10 cellular contexts compared by ENCODE assay signal in the genomic region with DNA sequence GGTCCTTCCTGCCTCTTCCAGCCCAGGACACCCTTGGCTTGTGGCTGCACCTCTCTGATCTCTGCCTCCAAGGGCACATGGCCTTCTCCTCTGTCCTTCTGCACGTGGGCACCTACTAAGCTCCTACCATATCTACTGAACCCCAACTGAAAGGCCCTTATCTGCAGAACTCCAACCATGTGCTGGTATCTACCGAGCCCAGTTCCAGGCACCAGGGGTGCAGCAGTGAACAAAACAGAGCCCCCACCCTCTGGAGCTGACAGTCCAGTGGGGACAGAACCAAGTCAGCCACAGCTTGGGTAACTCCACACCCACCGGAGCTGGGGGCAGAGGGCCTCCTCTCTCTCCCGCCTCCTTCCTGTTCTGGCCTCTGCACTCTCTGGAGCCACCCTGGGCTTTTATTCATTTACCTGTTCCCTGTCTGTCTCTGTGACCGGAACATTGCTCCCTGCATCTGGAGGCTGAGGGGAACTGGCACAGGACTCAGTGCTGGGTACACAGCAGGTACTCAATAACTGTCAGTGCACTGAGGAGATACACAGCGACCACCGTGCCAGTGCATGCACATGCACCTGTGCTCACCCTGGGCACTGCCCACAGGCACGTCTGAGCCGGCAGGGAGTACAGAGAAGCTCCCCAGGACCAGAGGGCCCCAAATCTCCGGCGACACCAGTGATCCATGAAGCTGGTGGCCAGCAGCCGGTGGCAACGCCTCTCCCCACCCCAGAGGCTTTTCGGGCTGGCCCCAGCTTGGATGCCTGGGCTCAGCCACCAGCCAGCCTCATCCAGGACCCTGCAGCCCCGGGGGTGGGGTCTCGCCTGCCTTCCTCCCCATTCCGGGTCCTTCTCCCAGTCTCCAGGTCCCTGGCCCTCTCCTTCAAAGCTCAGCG. TPM values are rescaled to one million over a fixed set of nuclear protein-coding genes. Genes with fewer than 3 reads are reported as not detected.
DNase-seq lines count a peak whose midpoint lies in the region; ATAC-seq and TF ChIP-seq lines count a peak whose summit lies in the region.
"Had no signal": no experiment of that assay in that cellular context is flagged by ENCODE, and none has a peak within 500 bp of the region (broad histone marks: within the 10 kb centered on the region; RNA-seq: fewer than 3 reads in every experiment).

No MANE protein-coding gene starts in this region.

- DNase-seq in CD1c-positive myeloid dendritic cell (ENCODE audit: extremely low spot score) (peak; percentile 12), PC-9 (no peak), endothelial cell (ENCODE audit: low spot score) (no peak), NCI-H1436 (lab: John Stamatoyannopoulos, UW) (no peak), NCI-H510A (lab: John Stamatoyannopoulos, UW) (no peak)
- no peak for DNase-seq in activated T-cell treated with anti-CD3 and anti-CD28 coated beads, Interleukin-2, amount 50 U/mL, for 72 hours
- DNase-seq: kidney glomerular epithelial cell, NCI-H1105 had no signal

- H3K4me2 ChIP-seq in PC-9: peak overlapping the region; percentile 98
- H3K4me2 ChIP-seq in parathyroid adenoma (ENCODE audit: low read length): peak overlapping the region; percentile 96

- peaks cover 37% of the 10 kb centered on the region for H3K4me1 Mint-ChIP-seq in endothelial cell (ENCODE audit: unreplicated experiment)
- peaks cover 15% of the 10 kb centered on the region for H3K4me1 Mint-ChIP-seq in activated T-cell treated with anti-CD3 and anti-CD28 coated beads, Interleukin-2, amount 50 U/mL, for 72 hours (ENCODE audit: low read depth)

- H3F3A ChIP-seq in PC-9 (ENCODE audit: insufficient read depth, low read depth): peaks cover 34% of the 10 kb centered on the region

- H3K9me3 ChIP-seq in PC-9 (ENCODE audit: insufficient read depth, low read depth) (no peaks in the 10 kb centered on the region), parathyroid adenoma (ENCODE audit: control insufficient read depth, low read length) (no peaks in the 10 kb centered on the region)

- no TSS peak for BruUV-seq in PC-9 (replicated peaks; lab: Mats Ljungman, UMichigan)

- no peaks in the 10 kb centered on the region for H3K9me2 ChIP-seq in PC-9 (ENCODE audit: insufficient read depth)

- H3K4me3 Mint-ChIP-seq in endothelial cell (ENCODE audit: unreplicated experiment): peak overlapping the region; percentile 73
- no peak overlapping the region for H3K4me3 Mint-ChIP-seq in activated T-cell treated with anti-CD3 and anti-CD28 coated beads, Interleukin-2, amount 50 U/mL, for 72 hours

- no peak for ATAC-seq in activated T-cell treated with anti-CD3 and anti-CD28 coated beads, Interleukin-2, amount 50 U/mL, for 72 hours (replicated peaks in 1 of 2)
- ATAC-seq in GM21717 (IDR thresholded peaks at IDR 0.05; ENCODE audit: unreplicated experiment): no peak

- peaks cover 14% of the 10 kb centered on the region for H3K27me3 Mint-ChIP-seq in endothelial cell (ENCODE audit: unreplicated experiment)
- no peaks in the 10 kb centered on the region for H3K27me3 Mint-ChIP-seq in activated T-cell treated with anti-CD3 and anti-CD28 coated beads, Interleukin-2, amount 50 U/mL, for 72 hours (ENCODE audit: low read depth)

- H3K36me3 ChIP-seq in PC-9 (ENCODE audit: low read depth) (no peaks in the 10 kb centered on the region), parathyroid adenoma (ENCODE audit: control insufficient read depth, insufficient read depth, low read length) (no peaks in the 10 kb centered on the region)

- H4K20me1 ChIP-seq in PC-9 (ENCODE audit: insufficient read depth): peaks cover 20% of the 10 kb centered on the region

- intact Hi-C loops in PC-9 (cut with micrococcal nuclease; ENCODE audit: unreplicated experiment): loop anchor here (5.0 to 10.0 kb wide), 2 partner anchors 320 to 623 kb away; partner anchors contain the start of gene SUN1

- no peak for TF ChIP-seq CTCF in PC-9 (conservative IDR thresholded peaks at IDR 0.05)
- TF ChIP-seq CTCF in endothelial cell (IDR thresholded peaks at IDR 0.05; ENCODE audit: unreplicated experiment): no peak
- no peak for TF ChIP-seq CTCF in parathyroid adenoma (IDR thresholded peaks at IDR 0.05)

- H3K9ac ChIP-seq in parathyroid adenoma: no peak overlapping the region

- no peaks in the 10 kb centered on the region for H3K27me3 ChIP-seq in PC-9 (ENCODE audit: insufficient read depth, low read depth)
- no peaks in the 10 kb centered on the region for H3K27me3 ChIP-seq in parathyroid adenoma (ENCODE audit: control insufficient read depth, insufficient read depth, low read length)

- H3K79me2 ChIP-seq in PC-9 (ENCODE audit: low read depth) (peaks cover 56% of the 10 kb centered on the region), parathyroid adenoma (peaks cover 8% of the 10 kb centered on the region)

- CTCF ChIA-PET in PC-9 (lab: Charles Lee): interaction anchor here (1.0 kb wide), 1 partner anchor 9 kb away, joined by 3 read pairs; no protein-coding TSS in a partner anchor

- H3K4me3 ChIP-seq in PC-9 (peak overlapping the region; percentile 97), parathyroid adenoma (ENCODE audit: low read depth, low read length) (peak overlapping the region; percentile 16)

- no peaks in the 10 kb centered on the region for H3K9me3 Mint-ChIP-seq in endothelial cell (ENCODE audit: unreplicated experiment)
- H3K9me3 Mint-ChIP-seq in activated T-cell treated with anti-CD3 and anti-CD28 coated beads, Interleukin-2, amount 50 U/mL, for 72 hours: no peaks in the 10 kb centered on the region

- H3K27ac ChIP-seq in PC-9 (no peak overlapping the region), parathyroid adenoma (no peak overlapping the region)

- POLR2A ChIA-PET in PC-9 (lab: Charles Lee; ENCODE audit: unreplicated experiment): interaction anchor here (0.6 kb wide), 1 partner anchor 1377 kb away, joined by 4 read pairs; no protein-coding TSS in a partner anchor

- peak overlapping the region; percentile 57 for H3K27ac Mint-ChIP-seq in endothelial cell (ENCODE audit: unreplicated experiment)
- no peak overlapping the region for H3K27ac Mint-ChIP-seq in activated T-cell treated with anti-CD3 and anti-CD28 coated beads, Interleukin-2, amount 50 U/mL, for 72 hours

- no peaks in the 10 kb centered on the region for H3K36me3 Mint-ChIP-seq in endothelial cell (ENCODE audit: low read depth, unreplicated experiment)
- H3K36me3 Mint-ChIP-seq in activated T-cell treated with anti-CD3 and anti-CD28 coated beads, Interleukin-2, amount 50 U/mL, for 72 hours (ENCODE audit: insufficient read depth in 2 of 2): no peaks in the 10 kb centered on the region

- H2AFZ ChIP-seq in PC-9 (no peak overlapping the region), parathyroid adenoma (no peak overlapping the region)

- H3K4me1 ChIP-seq in PC-9 (replicated peaks; ENCODE audit: insufficient read depth) (peaks cover 37% of the 10 kb centered on the region), parathyroid adenoma (peaks cover 32% of the 10 kb centered on the region)

RNA-seq across cellular contexts. Expression of gene MICALL2, which starts 2.0 kb away (rescaled TPM):
- total RNA-seq in PC-9 (2021) (104 and 115 TPM in 2 replicates), endothelial cell (ENCODE audit: unreplicated experiment) (25.0 TPM)
- 1 to 10 TPM; 3.5 to 3.7 TPM for total RNA-seq in activated T-cell treated with anti-CD3 and anti-CD28 coated beads, Interleukin-2, amount 50 U/mL, for 72 hours

RNA-seq across cellular contexts. Expression of gene INTS1, which starts 46.9 kb away (rescaled TPM):
- total RNA-seq in PC-9 (2021) (124 and 170 TPM in 2 replicates), endothelial cell (ENCODE audit: unreplicated experiment) (109 TPM)
- total RNA-seq in activated T-cell treated with anti-CD3 and anti-CD28 coated beads, Interleukin-2, amount 50 U/mL, for 72 hours: 10 to 100 TPM; 57.0 to 63.9 TPM
